In the genomic region with DNA sequence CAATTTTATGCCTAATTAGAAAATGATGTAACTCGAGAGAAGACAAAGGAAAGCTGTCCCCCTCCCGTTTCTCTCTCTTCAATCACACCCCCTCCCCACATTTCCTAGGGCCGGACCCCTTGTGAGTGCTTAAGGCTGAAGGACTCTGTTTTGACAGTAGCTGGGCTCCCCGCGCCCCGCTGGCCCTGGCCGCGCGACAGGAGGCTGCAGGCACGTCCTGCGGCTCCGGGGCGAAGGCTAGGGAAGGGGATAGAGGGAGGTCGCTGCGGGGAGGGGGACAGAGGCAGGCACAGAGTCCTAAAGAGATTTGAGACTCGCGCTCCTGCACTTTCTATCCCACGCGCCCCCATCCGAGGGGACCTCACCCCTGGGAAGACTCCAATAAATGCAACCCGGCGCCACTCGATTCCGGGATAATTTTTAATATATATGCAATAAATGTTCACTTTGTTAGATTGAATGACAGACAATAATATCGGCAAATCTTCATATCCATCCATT, we compare ENCODE assay signal across 12 cellular contexts.
"Had no signal": no experiment of that assay in that cellular context is flagged by ENCODE, and none has a peak within 500 bp of the region (broad histone marks: within the 10 kb centered on the region; RNA-seq: fewer than 3 reads in every experiment).

No MANE protein-coding gene starts in this region.

- H3K36me3 ChIP-seq: right lobe of liver, transverse colon had no signal

- DNase-seq: activated CD4-positive, alpha-beta T cell treated with anti-CD3 and anti-CD28 coated beads for 1 hour; activated CD4-positive, alpha-beta T cell treated with anti-CD3 and anti-CD28 coated beads, Interleukin-2, amount 50 U/mL, for 48 hours; activated effector memory CD4-positive, alpha-beta T cell treated with anti-CD3 and anti-CD28 coated beads, Interleukin-2, amount 50 U/mL, for 16 hours; activated naive CD8-positive, alpha-beta T cell treated with anti-CD3 and anti-CD28 coated beads for 36 hours; activated T-cell treated with anti-CD3 and anti-CD28 coated beads, Interleukin-2, amount 50 U/mL, for 4 hours; cerebellar nuclear complex; islet precursor cell; right lobe of liver; stimulated activated CD4-positive, alpha-beta T cell treated with anti-CD3 and anti-CD28 coated beads, Interleukin-2, amount 100 ng/mL, for 24 hours; stimulated activated naive B cell treated with anti-CD40 and anti-IgM and Interleukin-4, amounts not matched to agents 10 μg/mL and 1 μg/mL and 100 μg/mL, for 72 hours; SW 1271; transverse colon had no signal

- H3K9me3 ChIP-seq: right lobe of liver, transverse colon had no signal

- H3K27me3 ChIP-seq: right lobe of liver had no signal

- H3K27ac ChIP-seq: right lobe of liver, transverse colon had no signal

- H3K4me3 ChIP-seq: right lobe of liver, transverse colon had no signal

- ATAC-seq: activated T-cell treated with anti-CD3 and anti-CD28 coated beads, Interleukin-2, amount 50 U/mL, for 4 hours; right lobe of liver; stimulated activated naive B cell treated with anti-CD40 and anti-IgM and Interleukin-4, amounts not matched to agents 10 μg/mL and 1 μg/mL and 100 μg/mL, for 72 hours had no signal
